ENCODE assay signal across 8 cellular contexts in the genomic region with DNA sequence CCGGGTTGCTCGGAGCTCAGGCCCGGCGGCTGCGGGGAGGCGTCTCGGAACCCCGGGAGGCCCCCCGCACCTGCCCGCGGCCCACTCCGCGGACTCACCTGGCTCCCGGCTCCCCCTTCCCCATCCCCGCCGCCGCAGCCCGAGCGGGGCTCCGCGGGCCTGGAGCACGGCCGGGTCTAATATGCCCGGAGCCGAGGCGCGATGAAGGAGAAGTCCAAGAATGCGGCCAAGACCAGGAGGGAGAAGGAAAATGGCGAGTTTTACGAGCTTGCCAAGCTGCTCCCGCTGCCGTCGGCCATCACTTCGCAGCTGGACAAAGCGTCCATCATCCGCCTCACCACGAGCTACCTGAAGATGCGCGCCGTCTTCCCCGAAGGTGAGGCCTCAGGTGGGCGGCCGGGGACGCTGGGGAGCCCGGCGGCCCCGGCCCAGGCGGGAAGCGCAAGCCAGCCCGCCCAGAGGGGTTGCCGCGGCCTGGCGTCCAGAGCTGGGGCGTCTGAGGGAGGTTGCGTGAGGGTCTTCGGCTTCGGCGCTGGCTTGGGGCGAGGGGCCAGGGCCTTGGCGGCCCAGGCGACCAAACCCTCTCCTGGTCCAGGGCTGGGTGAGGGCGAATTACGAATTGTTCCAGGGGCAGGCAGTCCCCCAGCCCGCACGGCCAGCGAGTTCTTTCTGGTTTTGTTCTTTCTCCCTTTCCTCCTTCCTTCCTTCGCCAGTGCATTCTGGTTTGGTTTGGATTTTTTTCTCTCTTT. TPM values are rescaled to one million over a fixed set of nuclear protein-coding genes. Genes with fewer than 3 reads are reported as not detected.
DNase-seq lines count a peak whose midpoint lies in the region; ATAC-seq, FAIRE-seq and TF ChIP-seq lines count a peak whose summit lies in the region.
"Had no signal": no experiment of that assay in that cellular context is flagged by ENCODE, and none has a peak within 500 bp of the region (broad histone marks: within the 10 kb centered on the region; RNA-seq: fewer than 3 reads in every experiment).

No MANE protein-coding gene starts in this region.

- in situ Hi-C loops in GM13976 (cut with MboI; ENCODE audit: low sequenced_read_pairs, unreplicated experiment) (no loop called here), gastrocnemius medialis (cut with MboI; ENCODE audit: low sequenced_read_pairs in 4 of 4) (no loop called here)

- no peak overlapping the region for H3K27ac ChIP-seq in endothelial cell of umbilical vein (ENCODE audit: insufficient read depth, low read depth, low read length)
- H3K27ac ChIP-seq in gastrocnemius medialis = peak overlapping the region in 2 of 4 donors; percentile 76 to 82

- H3K9me3 ChIP-seq in NT2/D1 (ENCODE audit: insufficient read depth, low read length) (no peaks in the 10 kb centered on the region), endothelial cell of umbilical vein (replicated peaks; ENCODE audit: control insufficient read depth, insufficient read depth, low read length) (no peaks in the 10 kb centered on the region), gastrocnemius medialis (no peaks in the 10 kb centered on the region)

- peak; percentile 20 for DNase-seq in GM13976 (ENCODE audit: low spot score)
- DNase-seq in NT2/D1 (ENCODE audit: low read depth, low spot score) = no peak
- DNase-seq in endothelial cell of umbilical vein (ENCODE audit: low read depth, low spot score) = no peak
- no peak for DNase-seq in gastrocnemius medialis
- DNase-seq in activated gamma-delta T cell (lab: John Stamatoyannopoulos, UW) = no peak
- DNase-seq in globus pallidus (ENCODE audit: low spot score) = no peak
- DNase-seq: hypothalamus had no signal

- intact Hi-C loops in endothelial cell of umbilical vein (cut with micrococcal nuclease) = loop anchor here (5.0 kb wide), 2 partner anchors 153 to 228 kb away; no protein-coding TSS in a partner anchor
- intact Hi-C loops in gastrocnemius medialis (cut with DNase I; ENCODE audit: low total_unique reads) = no loop called here

- no peaks in the 10 kb centered on the region for H3K9me1 ChIP-seq in endothelial cell of umbilical vein (replicated peaks; ENCODE audit: control insufficient read depth, extremely low read depth, insufficient read depth, low read length)

- CTCF ChIA-PET in endothelial cell of umbilical vein (lab: Charles Lee) = interaction anchor here (1.5 kb wide), 1 partner anchor 69 kb away, joined by 3 read pairs; no protein-coding TSS in a partner anchor

- H3K9ac ChIP-seq in NT2/D1 (ENCODE audit: insufficient read length, low read depth) = peak overlapping the region; percentile 58
- H3K9ac ChIP-seq in endothelial cell of umbilical vein (replicated peaks; ENCODE audit: extremely low read depth, insufficient read depth, low read length) = no peak overlapping the region

- POLR2A ChIA-PET in endothelial cell of umbilical vein (lab: Charles Lee) = no interaction called here

- H3K79me2 ChIP-seq in endothelial cell of umbilical vein (ENCODE audit: control insufficient read depth, insufficient read depth, low read length) = no peaks in the 10 kb centered on the region

- no peak for FAIRE-seq in endothelial cell of umbilical vein (lab: Jason Lieb, UNC)

- H2AFZ ChIP-seq in endothelial cell of umbilical vein (ENCODE audit: low read depth, low read length) = no peak overlapping the region

- no peak for TF ChIP-seq CTCF in GM13976 (IDR thresholded peaks at IDR 0.05; ENCODE audit: borderline replicate concordance, control extremely low read depth, extremely low read depth, insufficient read depth, missing control alignments)
- no peak for TF ChIP-seq CTCF in endothelial cell of umbilical vein (IDR thresholded peaks at IDR 0.05; ENCODE audit: extremely low read depth in 1 of 2, insufficient read depth in 1 of 2, low read depth in 1 of 2, low read length in 2 of 2)
- no peak for TF ChIP-seq CTCF in gastrocnemius medialis (IDR thresholded peaks at IDR 0.05 in 4 of 5, conservative IDR thresholded peaks at IDR 0.05 in 1 of 5)

- peaks cover 99% of the 10 kb centered on the region for H3K27me3 ChIP-seq in NT2/D1 (ENCODE audit: insufficient read depth, insufficient read length)
- H3K27me3 ChIP-seq in endothelial cell of umbilical vein (ENCODE audit: control insufficient read depth in 2 of 2, insufficient read depth in 2 of 2, low read length in 2 of 2) = peaks cover 88 to 98% of the 10 kb centered on the region in 2 experiments
- peaks cover 34 to 98% (median 96%) of the 10 kb centered on the region in 3 donors for H3K27me3 ChIP-seq in gastrocnemius medialis

- H4K20me1 ChIP-seq in endothelial cell of umbilical vein (replicated peaks; ENCODE audit: control insufficient read depth, extremely low read depth, insufficient read depth, low read length) = no peaks in the 10 kb centered on the region

- H3K4me3 ChIP-seq in NT2/D1 (ENCODE audit: insufficient read length, low read depth) = peak overlapping the region; percentile 23
- H3K4me3 ChIP-seq in endothelial cell of umbilical vein (replicated peaks in 1 of 3; ENCODE audit: insufficient read depth in 1 of 3, low read depth in 1 of 3, low read length in 3 of 3) = no peak overlapping the region
- peak overlapping the region; percentile 57 to 65 (median 60) for H3K4me3 ChIP-seq in gastrocnemius medialis

- no TSS peak for BruUV-seq in endothelial cell of umbilical vein (replicated peaks; lab: Mats Ljungman, UMichigan)

- no peak for ATAC-seq in gastrocnemius medialis
- no peak for ATAC-seq in GM21381 (IDR thresholded peaks at IDR 0.05; ENCODE audit: unreplicated experiment)

- no peaks in the 10 kb centered on the region for H3K36me3 ChIP-seq in NT2/D1 (ENCODE audit: insufficient read depth, insufficient read length, low read length)
- no peaks in the 10 kb centered on the region for H3K36me3 ChIP-seq in endothelial cell of umbilical vein (ENCODE audit: control insufficient read depth in 2 of 2, extremely low read depth in 1 of 2, insufficient read depth in 2 of 2, low read length in 2 of 2)
- no peaks in the 10 kb centered on the region for H3K36me3 ChIP-seq in gastrocnemius medialis

- H3K4me2 ChIP-seq in endothelial cell of umbilical vein (ENCODE audit: insufficient read depth, low read length) = peak overlapping the region; percentile 23

- peaks cover 50% of the 10 kb centered on the region for H3K4me1 ChIP-seq in NT2/D1 (ENCODE audit: insufficient read depth, insufficient read length)
- H3K4me1 ChIP-seq in endothelial cell of umbilical vein (ENCODE audit: control insufficient read depth, extremely low read depth, insufficient read depth, low read length) = peaks cover 23% of the 10 kb centered on the region
- H3K4me1 ChIP-seq in gastrocnemius medialis = peaks cover 17 to 29% of the 10 kb centered on the region in 2 donors

- dilution Hi-C loops in endothelial cell of umbilical vein (cut with MboI; ENCODE audit: extremely low pct_ligation_motif_present, low sequenced_read_pairs) = no loop called here

- TF ChIP-seq POLR2A in endothelial cell of umbilical vein (IDR thresholded peaks at IDR 0.05; ENCODE audit: low read depth, low read length) = no peak
- no peak for TF ChIP-seq POLR2A in gastrocnemius medialis (IDR thresholded peaks at IDR 0.05)

TF ChIP-seq in endothelial cell of umbilical vein, 7 proteins besides CTCF, POLR2A, EP300 and RAD21:
- TF ChIP-seq FOS (IDR thresholded peaks at IDR 0.05; ENCODE audit: borderline replicate concordance, insufficient read depth, low read length) (no peak), EZH2 (IDR thresholded peaks at IDR 0.05; ENCODE audit: borderline replicate concordance, low read depth, low read length, severe bottlenecking) (peak; percentile 81)
- TF ChIP-seq, protein P1, sequence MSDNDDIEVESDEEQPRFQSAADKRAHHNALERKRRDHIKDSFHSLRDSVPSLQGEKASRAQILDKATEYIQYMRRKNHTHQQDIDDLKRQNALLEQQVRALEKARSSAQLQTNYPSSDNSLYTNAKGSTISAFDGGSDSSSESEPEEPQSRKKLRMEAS (IDR thresholded peaks at IDR 0.05; ENCODE audit: insufficient read depth, insufficient read length) = no peak
TF ChIP-seq in endothelial cell of umbilical vein: peak in this region for 1.

RNA-seq across cellular contexts. Expression of a gene that starts 0.8 kb away (rescaled TPM):
- total RNA-seq in endothelial cell of umbilical vein (not detected in 2 replicates), gastrocnemius medialis (1 to 10 TPM in 3 of 4 donors, under 1 TPM in 1; 1.00 to 9.3 (median 4.1) TPM)
- polyA plus RNA-seq in endothelial cell of umbilical vein = not detected in 2 replicates
- not detected in 2 replicates for polyA plus RNA-seq in endothelial cell of umbilical vein (2011; cell fraction: cytosol; rRNA removed)
- polyA plus RNA-seq in endothelial cell of umbilical vein (2011; cell fraction: nucleus; rRNA removed) = not detected in 2 replicates
- 0.04 and 0.14 TPM in 2 replicates for polyA plus RNA-seq in endothelial cell of umbilical vein (2012)
- polyA minus RNA-seq in endothelial cell of umbilical vein = not detected in 2 replicates
- polyA minus RNA-seq in endothelial cell of umbilical vein (2011; cell fraction: cytosol; rRNA and poly(A)+ RNA removed) = 5.3 TPM
- not detected in 2 replicates for polyA minus RNA-seq in endothelial cell of umbilical vein (2011; cell fraction: nucleus; rRNA and poly(A)+ RNA removed)

Comparison
In these comparisons a context has a peak if more than half of its experiments do, and no peak if none do; other contexts are left out.
1. H3K4me3 ChIP-seq: peak in NT2/D1 (single experiment) and gastrocnemius medialis (4 of 4); none in endothelial cell of umbilical vein (0 of 3).